1 cellular context compared by ENCODE assay signal in genomic region chr1:45302505-45303331, GRCh38.
TF ChIP-seq lines count a peak whose summit lies in the region.

No MANE protein-coding gene starts in this region.

TF ChIP-seq in HepG2, 621 proteins besides CTCF, POLR2A, EP300 and RAD21:
- TF ChIP-seq TBP (CRISPR knock-in tag; IDR thresholded peaks at IDR 0.05) (no peak), MEIS1 (CRISPR knock-in tag; IDR thresholded peaks at IDR 0.05; ENCODE audit: borderline replicate concordance) (no peak), ZNF33A (CRISPR knock-in tag; IDR thresholded peaks at IDR 0.05; ENCODE audit: borderline replicate concordance) (0 out of 2 replicates have a peak, but pooled peaks have one; percentile 10), ZNF878 (CRISPR knock-in tag; IDR thresholded peaks at IDR 0.05) (no peak), ZFP82 (CRISPR knock-in tag; IDR thresholded peaks at IDR 0.05; ENCODE audit: borderline replicate concordance) (peak; percentile 2; the same call in 1 of the 2 replicates), NAIF1 (CRISPR knock-in tag; IDR thresholded peaks at IDR 0.05; ENCODE audit: borderline replicate concordance) (no peak), ZNF558 (CRISPR knock-in tag; IDR thresholded peaks at IDR 0.05; ENCODE audit: borderline replicate concordance) (no peak)
- TF ChIP-seq, protein P1, sequence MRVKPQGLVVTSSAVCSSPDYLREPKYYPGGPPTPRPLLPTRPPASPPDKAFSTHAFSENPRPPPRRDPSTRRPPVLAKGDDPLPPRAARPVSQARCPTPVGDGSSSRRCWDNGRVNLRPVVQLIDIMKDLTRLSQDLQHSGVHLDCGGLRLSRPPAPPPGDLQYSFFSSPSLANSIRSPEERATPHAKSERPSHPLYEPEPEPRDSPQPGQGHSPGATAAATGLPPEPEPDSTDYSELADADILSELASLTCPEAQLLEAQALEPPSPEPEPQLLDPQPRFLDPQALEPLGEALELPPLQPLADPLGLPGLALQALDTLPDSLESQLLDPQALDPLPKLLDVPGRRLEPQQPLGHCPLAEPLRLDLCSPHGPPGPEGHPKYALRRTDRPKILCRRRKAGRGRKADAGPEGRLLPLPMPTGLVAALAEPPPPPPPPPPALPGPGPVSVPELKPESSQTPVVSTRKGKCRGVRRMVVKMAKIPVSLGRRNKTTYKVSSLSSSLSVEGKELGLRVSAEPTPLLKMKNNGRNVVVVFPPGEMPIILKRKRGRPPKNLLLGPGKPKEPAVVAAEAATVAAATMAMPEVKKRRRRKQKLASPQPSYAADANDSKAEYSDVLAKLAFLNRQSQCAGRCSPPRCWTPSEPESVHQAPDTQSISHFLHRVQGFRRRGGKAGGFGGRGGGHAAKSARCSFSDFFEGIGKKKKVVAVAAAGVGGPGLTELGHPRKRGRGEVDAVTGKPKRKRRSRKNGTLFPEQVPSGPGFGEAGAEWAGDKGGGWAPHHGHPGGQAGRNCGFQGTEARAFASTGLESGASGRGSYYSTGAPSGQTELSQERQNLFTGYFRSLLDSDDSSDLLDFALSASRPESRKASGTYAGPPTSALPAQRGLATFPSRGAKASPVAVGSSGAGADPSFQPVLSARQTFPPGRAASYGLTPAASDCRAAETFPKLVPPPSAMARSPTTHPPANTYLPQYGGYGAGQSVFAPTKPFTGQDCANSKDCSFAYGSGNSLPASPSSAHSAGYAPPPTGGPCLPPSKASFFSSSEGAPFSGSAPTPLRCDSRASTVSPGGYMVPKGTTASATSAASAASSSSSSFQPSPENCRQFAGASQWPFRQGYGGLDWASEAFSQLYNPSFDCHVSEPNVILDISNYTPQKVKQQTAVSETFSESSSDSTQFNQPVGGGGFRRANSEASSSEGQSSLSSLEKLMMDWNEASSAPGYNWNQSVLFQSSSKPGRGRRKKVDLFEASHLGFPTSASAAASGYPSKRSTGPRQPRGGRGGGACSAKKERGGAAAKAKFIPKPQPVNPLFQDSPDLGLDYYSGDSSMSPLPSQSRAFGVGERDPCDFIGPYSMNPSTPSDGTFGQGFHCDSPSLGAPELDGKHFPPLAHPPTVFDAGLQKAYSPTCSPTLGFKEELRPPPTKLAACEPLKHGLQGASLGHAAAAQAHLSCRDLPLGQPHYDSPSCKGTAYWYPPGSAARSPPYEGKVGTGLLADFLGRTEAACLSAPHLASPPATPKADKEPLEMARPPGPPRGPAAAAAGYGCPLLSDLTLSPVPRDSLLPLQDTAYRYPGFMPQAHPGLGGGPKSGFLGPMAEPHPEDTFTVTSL (CRISPR knock-in tag; IDR thresholded peaks at IDR 0.05; ENCODE audit: borderline replicate concordance), result peak; percentile 52; the same call in 1 of the 2 replicates
